18 cellular contexts compared by ENCODE assay signal in genomic region chr9:103068666-103069207, GRCh38.
DNase-seq lines count a peak whose midpoint lies in the region; TF ChIP-seq lines count a peak whose summit lies in the region.
"Had no signal": no experiment of that assay in that cellular context is flagged by ENCODE, and none has a peak within 500 bp of the region (broad histone marks: within the 10 kb centered on the region; RNA-seq: fewer than 3 reads in every experiment).

No MANE protein-coding gene starts in this region.

- no peaks in the 10 kb centered on the region for H3K36me3 Mint-ChIP-seq in endodermal cell (ENCODE audit: low read depth)

- no peaks in the 10 kb centered on the region for H3K27me3 Mint-ChIP-seq in endodermal cell (ENCODE audit: insufficient read depth)
- H3K27me3 Mint-ChIP-seq: B cell had no signal

- DNase-seq in ELR (ENCODE audit: low read depth) (peak; percentile 20), HCEC 1CT (peak; percentile 25), RKO (ENCODE audit: low spot score) (peak; percentile 26), endodermal cell (no peak), T1000 (lab: John Stamatoyannopoulos, UW) (no peak), NCI-H345 (lab: John Stamatoyannopoulos, UW) (no peak)
- no peak for DNase-seq in stimulated activated CD4-positive, alpha-beta T cell treated with anti-CD3 and anti-CD28 coated beads, Interleukin-4, amount 100 ng/mL, for 24 hours
- DNase-seq: NCI-H1105 treated with DMSO at 0.1 percent for 48 hours, NCI-H2029 treated with DMSO at 0.1 percent for 48 hours, NCI-H510A, NCI-H748 treated with DMSO at 0.1 percent for 48 hours, Peyer's patch, SJCRH30, SW 1271 had no signal

- WGBS in endodermal cell (ENCODE audit: insufficient coverage in 1 of 2, insufficient read length in 1 of 2), 2 experiments, result 60 to 76% methylated on average over 1 to 4 of the region's 4 CpGs

- H3K9ac ChIP-seq in endodermal cell (ENCODE audit: extremely low read depth, low read length, poor library complexity, severe bottlenecking), result no peak overlapping the region

- H3K4me1 ChIP-seq in endodermal cell (ENCODE audit: control insufficient read depth, insufficient read depth, low read length), result no peaks in the 10 kb centered on the region
- H3K4me1 ChIP-seq: A549, Peyer's patch, SJCRH30 had no signal

- TF ChIP-seq CTCF in endodermal cell (conservative IDR thresholded peaks at IDR 0.05), result no peak

- H3K4me1 Mint-ChIP-seq in endodermal cell, result peaks cover 6% of the 10 kb centered on the region
- H3K4me1 Mint-ChIP-seq: B cell had no signal

- H3K27me3 ChIP-seq in endodermal cell (ENCODE audit: control insufficient read depth, insufficient read depth, low read length, poor library complexity, severe bottlenecking), result no peaks in the 10 kb centered on the region
- H3K27me3 ChIP-seq: Peyer's patch, SJCRH30 had no signal

- no peak overlapping the region for H3K27ac ChIP-seq in endodermal cell (ENCODE audit: low read depth, low read length)
- H3K27ac ChIP-seq: A549, HL-60, Peyer's patch, SJCRH30 had no signal

- peak overlapping the region; percentile 18 for H3K4me3 ChIP-seq in endodermal cell (ENCODE audit: low read length)
- H3K4me3 ChIP-seq: A549, K562, Peyer's patch, SJCRH30 had no signal

- H3K4me3 Mint-ChIP-seq in endodermal cell, result no peak overlapping the region
- H3K4me3 Mint-ChIP-seq: B cell had no signal

- no peaks in the 10 kb centered on the region for H3K36me3 ChIP-seq in endodermal cell (ENCODE audit: control insufficient read depth, insufficient read depth, low read length)
- H3K36me3 ChIP-seq: Peyer's patch, SJCRH30 had no signal

- peaks cover 18% of the 10 kb centered on the region for H3K9me3 ChIP-seq in endodermal cell (ENCODE audit: control insufficient read depth, low read length)
- H3K9me3 ChIP-seq: A549, Peyer's patch, SJCRH30 had no signal

- no peak overlapping the region for H3K27ac Mint-ChIP-seq in endodermal cell
- H3K27ac Mint-ChIP-seq: B cell had no signal

- H3K9me3 Mint-ChIP-seq in endodermal cell, result peaks cover 2% of the 10 kb centered on the region

Comparison
In these comparisons a context has a peak if more than half of its experiments do, and no peak if none do; other contexts are left out.
1. DNase-seq: peak in ELR (single experiment), HCEC 1CT (single experiment) and RKO (single experiment); none in endodermal cell (single experiment), stimulated activated CD4-positive, alpha-beta T cell treated with anti-CD3 and anti-CD28 coated beads, Interleukin-4, amount 100 ng/mL, for 24 hours (single experiment), T1000 (single experiment) and NCI-H345 (single experiment).